ENCODE assay signal across 1 cellular context in genomic region chrX:22024577-22024976, GRCh38.
TF ChIP-seq lines count a peak whose summit lies in the region.

No MANE protein-coding gene starts in this region.

TF ChIP-seq in GM23338, 12 proteins besides CTCF, POLR2A, EP300 and RAD21:
- TF ChIP-seq ZNF462 (CRISPR knock-in tag; IDR thresholded peaks at IDR 0.05), result no peak
- TF ChIP-seq ZNF331 (CRISPR knock-in tag; IDR thresholded peaks at IDR 0.05; ENCODE audit: low read depth), result no peak
- TF ChIP-seq ETS1 (IDR thresholded peaks at IDR 0.05), result no peak
